Comparison of ENCODE assay signal across 14 cellular contexts in the genomic region with DNA sequence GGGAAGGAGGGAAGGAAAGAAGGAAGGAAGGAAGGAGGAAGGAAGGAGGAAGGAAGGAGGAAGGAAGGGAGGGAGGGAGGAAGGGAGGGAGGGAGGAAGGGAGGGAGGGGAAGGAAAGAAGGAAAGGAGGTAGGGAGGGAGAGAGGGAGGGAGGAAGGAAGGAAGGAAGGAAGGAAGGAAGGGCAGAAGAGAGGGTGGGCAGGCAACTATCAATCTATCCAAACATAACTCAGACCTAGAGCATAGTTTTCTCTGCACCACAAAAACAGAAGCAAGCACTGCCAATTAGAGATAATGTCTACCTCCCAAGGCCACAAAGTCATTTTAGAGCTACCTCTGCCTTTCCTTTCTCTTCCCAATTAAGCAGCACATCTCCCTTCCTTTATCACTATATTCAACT.
A peak's percentile ranks its signal among the peaks of the same experiment; 100 is the strongest.
DNase-seq lines count a peak whose midpoint lies in the region; ATAC-seq and TF ChIP-seq lines count a peak whose summit lies in the region.
"Had no signal": no experiment of that assay in that cellular context is flagged by ENCODE, and none has a peak within 500 bp of the region (broad histone marks: within the 10 kb centered on the region; RNA-seq: fewer than 3 reads in every experiment).

No MANE protein-coding gene starts in this region.

- peaks cover 99% of the 10 kb centered on the region for H3K4me1 Mint-ChIP-seq in activated T-cell treated with anti-CD3 and anti-CD28 coated beads, Interleukin-2, amount 50 U/mL, for 4 hours (ENCODE audit: low read depth)
- H3K4me1 Mint-ChIP-seq in central memory CD8-positive, alpha-beta T cell, result peaks cover 98% of the 10 kb centered on the region
- H3K4me1 Mint-ChIP-seq in stimulated activated naive B cell treated with anti-CD40 and anti-IgM and Interleukin-4, amounts not matched to agents 10 μg/mL and 1 μg/mL and 100 μg/mL, for 72 hours, result peaks cover 76 to 95% of the 10 kb centered on the region in 2 donors

- no peaks in the 10 kb centered on the region for H3K9me3 Mint-ChIP-seq in activated T-cell treated with anti-CD3 and anti-CD28 coated beads, Interleukin-2, amount 50 U/mL, for 4 hours
- no peaks in the 10 kb centered on the region for H3K9me3 Mint-ChIP-seq in central memory CD8-positive, alpha-beta T cell
- H3K9me3 Mint-ChIP-seq in stimulated activated naive B cell treated with anti-CD40 and anti-IgM and Interleukin-4, amounts not matched to agents 10 μg/mL and 1 μg/mL and 100 μg/mL, for 72 hours, result peaks cover 0 to 1% of the 10 kb centered on the region in 2 donors
- H3K9me3 Mint-ChIP-seq: H9 had no signal

- no peaks in the 10 kb centered on the region for H4K20me1 ChIP-seq in Loucy (ENCODE audit: insufficient read depth, low read length, poor library complexity, severe bottlenecking)

- no peak for TF ChIP-seq CTCF in Loucy (conservative IDR thresholded peaks at IDR 0.05; ENCODE audit: low read length)
- no peak for TF ChIP-seq CTCF in ovary (IDR thresholded peaks at IDR 0.05)

- H3K4me3 ChIP-seq in Loucy (ENCODE audit: low read length, poor library complexity, severe bottlenecking) (peak overlapping the region; percentile 53), ovary (no peak overlapping the region)

- no peaks in the 10 kb centered on the region for H3K27me3 ChIP-seq in Loucy (ENCODE audit: insufficient read depth, low read length, poor library complexity, severe bottlenecking)
- no peaks in the 10 kb centered on the region for H3K27me3 ChIP-seq in ovary

- no peak for DNase-seq in activated T-cell treated with anti-CD3 and anti-CD28 coated beads, Interleukin-2, amount 50 U/mL, for 4 hours
- DNase-seq in activated T-cell treated with anti-CD3 and anti-CD28 coated beads for 4 hours, result no peak
- DNase-seq in central memory CD8-positive, alpha-beta T cell (ENCODE audit: low spot score in 2 of 2), result no peak
- no peak for DNase-seq in stimulated activated naive B cell treated with anti-CD40 and anti-IgM and Interleukin-4, amounts not matched to agents 10 μg/mL and 1 μg/mL and 100 μg/mL, for 72 hours
- no peak for DNase-seq in superior temporal gyrus (ENCODE audit: extremely low spot score)
- no peak for DNase-seq in ovary
- no peak for DNase-seq in middle frontal gyrus (ENCODE audit: extremely low spot score, low spot score)
- DNase-seq: anterior cingulate cortex, DMS 273 treated with DMSO at 0.1 percent for 48 hours, erythroblast, H9, NCI-H1930, NCI-H526 treated with DMSO at 0.1 percent for 48 hours had no signal

- no peaks in the 10 kb centered on the region for H3K27me3 Mint-ChIP-seq in activated T-cell treated with anti-CD3 and anti-CD28 coated beads, Interleukin-2, amount 50 U/mL, for 4 hours (ENCODE audit: low read depth)
- no peaks in the 10 kb centered on the region for H3K27me3 Mint-ChIP-seq in central memory CD8-positive, alpha-beta T cell
- no peaks in the 10 kb centered on the region for H3K27me3 Mint-ChIP-seq in stimulated activated naive B cell treated with anti-CD40 and anti-IgM and Interleukin-4, amounts not matched to agents 10 μg/mL and 1 μg/mL and 100 μg/mL, for 72 hours

- no peak for TF ChIP-seq EP300 in ovary (IDR thresholded peaks at IDR 0.05)

- H3K9me3 ChIP-seq in Loucy (ENCODE audit: insufficient read depth, low read depth, low read length), result no peaks in the 10 kb centered on the region
- no peaks in the 10 kb centered on the region for H3K9me3 ChIP-seq in ovary

- H3K9me2 ChIP-seq in Loucy (replicated peaks; ENCODE audit: low read depth, low read length), result no peaks in the 10 kb centered on the region

- ATAC-seq in activated T-cell treated with anti-CD3 and anti-CD28 coated beads, Interleukin-2, amount 50 U/mL, for 4 hours, result no peak
- ATAC-seq in central memory CD8-positive, alpha-beta T cell (replicated peaks; ENCODE audit: extremely low read depth, poor library complexity, severe bottlenecking), result no peak
- no peak for ATAC-seq in stimulated activated naive B cell treated with anti-CD40 and anti-IgM and Interleukin-4, amounts not matched to agents 10 μg/mL and 1 μg/mL and 100 μg/mL, for 72 hours (replicated peaks)

- intact Hi-C loops in ovary (cut with DNase I), result no loop called here

- peaks cover 83% of the 10 kb centered on the region for H3K36me3 Mint-ChIP-seq in activated T-cell treated with anti-CD3 and anti-CD28 coated beads, Interleukin-2, amount 50 U/mL, for 4 hours (ENCODE audit: insufficient read depth)
- peaks cover 99% of the 10 kb centered on the region for H3K36me3 Mint-ChIP-seq in central memory CD8-positive, alpha-beta T cell (ENCODE audit: insufficient read depth)
- H3K36me3 Mint-ChIP-seq in stimulated activated naive B cell treated with anti-CD40 and anti-IgM and Interleukin-4, amounts not matched to agents 10 μg/mL and 1 μg/mL and 100 μg/mL, for 72 hours, result peaks cover 70 to 87% of the 10 kb centered on the region in 2 donors

- peak overlapping the region; percentile 76 for H3K9ac ChIP-seq in Loucy (ENCODE audit: low read depth, low read length, poor library complexity, severe bottlenecking)

- H2AFZ ChIP-seq in Loucy (ENCODE audit: low read length), result no peak overlapping the region

- peak overlapping the region in 1 of 2 donors; percentile 87 for H3K27ac ChIP-seq in ovary

- peak overlapping the region; percentile 72 for H3K4me2 ChIP-seq in Loucy (ENCODE audit: low read depth, low read length, poor library complexity, severe bottlenecking)

- H3K36me3 ChIP-seq in Loucy (ENCODE audit: insufficient read depth, low read length) (peaks cover 83% of the 10 kb centered on the region), ovary (no peaks in the 10 kb centered on the region)

- peak overlapping the region; percentile 99 for H3K27ac Mint-ChIP-seq in central memory CD8-positive, alpha-beta T cell (ENCODE audit: low read depth)
- peak overlapping the region; percentile 86 for H3K27ac Mint-ChIP-seq in stimulated activated naive B cell treated with anti-CD40 and anti-IgM and Interleukin-4, amounts not matched to agents 10 μg/mL and 1 μg/mL and 100 μg/mL, for 72 hours
- H3K27ac Mint-ChIP-seq: H9 had no signal

- no peak for TF ChIP-seq POLR2A in ovary (IDR thresholded peaks at IDR 0.05)

- H3K79me2 ChIP-seq in Loucy (ENCODE audit: insufficient read depth, low read length), result peaks cover 74% of the 10 kb centered on the region

- peak overlapping the region; percentile 17 for H3K4me3 Mint-ChIP-seq in activated T-cell treated with anti-CD3 and anti-CD28 coated beads, Interleukin-2, amount 50 U/mL, for 4 hours
- peak overlapping the region; percentile 79 for H3K4me3 Mint-ChIP-seq in central memory CD8-positive, alpha-beta T cell
- H3K4me3 Mint-ChIP-seq in stimulated activated naive B cell treated with anti-CD40 and anti-IgM and Interleukin-4, amounts not matched to agents 10 μg/mL and 1 μg/mL and 100 μg/mL, for 72 hours, result peak overlapping the region in 1 of 2 donors; percentile 25
- H3K4me3 Mint-ChIP-seq: H9 had no signal

- peaks cover 39% of the 10 kb centered on the region for H3F3A ChIP-seq in Loucy (ENCODE audit: low read depth)

- H3K4me1 ChIP-seq in Loucy (ENCODE audit: insufficient read depth, low read length, poor library complexity, severe bottlenecking) (peaks cover 96% of the 10 kb centered on the region), ovary (ENCODE audit: insufficient read depth) (peaks cover 40% of the 10 kb centered on the region)
